19 cellular contexts compared by ENCODE assay signal in the genomic region with DNA sequence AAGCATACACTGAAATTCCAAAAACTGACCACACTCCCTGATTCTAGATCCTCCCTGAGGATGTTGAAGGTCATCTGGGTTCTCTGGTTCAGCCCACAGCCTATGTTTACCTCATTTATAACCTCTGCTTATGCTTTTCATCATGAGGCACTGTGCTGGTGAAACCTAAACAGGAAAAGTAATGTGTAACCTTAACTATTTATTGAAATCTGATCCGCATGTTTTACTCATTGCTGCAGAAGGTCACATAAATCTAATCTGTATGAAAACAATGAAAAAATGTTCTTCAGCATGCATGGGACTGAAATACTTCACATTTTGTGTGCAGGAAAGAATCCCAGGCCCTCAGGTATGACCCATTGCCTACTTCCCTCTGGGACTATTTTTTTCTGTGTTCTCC. TPM values are rescaled to one million over a fixed set of nuclear protein-coding genes. Genes with fewer than 3 reads are reported as not detected.
DNase-seq lines count a peak whose midpoint lies in the region; ATAC-seq and TF ChIP-seq lines count a peak whose summit lies in the region.
"Had no signal": no experiment of that assay in that cellular context is flagged by ENCODE, and none has a peak within 500 bp of the region (broad histone marks: within the 10 kb centered on the region; RNA-seq: fewer than 3 reads in every experiment).

No MANE protein-coding gene starts in this region.

- peaks cover 0 to 20% (median 0%) of the 10 kb centered on the region in 9 donors for H3K4me1 ChIP-seq in heart right ventricle
- H3K4me1 ChIP-seq: gastroesophageal sphincter, pancreas, uterus had no signal

- intact Hi-C loops in heart right ventricle (cut with DNase I), result loop anchor here in 4 of 10 donors (10.0 kb wide), 4 partner anchors 138 to 598 kb away; partner anchors contain the start of gene LIMCH1 (in 1 of the 4)

- H3K27me3 ChIP-seq in heart right ventricle, result no peaks in the 10 kb centered on the region
- H3K27me3 ChIP-seq: BE2C, gastroesophageal sphincter, pancreas, uterus had no signal

- H3K9me3 ChIP-seq in heart right ventricle, result peaks cover 0 to 13% (median 0%) of the 10 kb centered on the region in 11 donors
- H3K9me3 ChIP-seq: BE2C, gastroesophageal sphincter, pancreas, uterus had no signal

- peak; percentile 15 for DNase-seq in AG09319 (ENCODE audit: extremely low read depth, low read depth)
- DNase-seq in HFF-Myc (ENCODE audit: extremely low read depth, low read depth), result peak; percentile 15
- DNase-seq in astrocyte of the hippocampus (ENCODE audit: low read depth, low spot score), result peak; percentile 12
- peak; percentile 16 to 28 for DNase-seq in lung microvascular endothelial cell (ENCODE audit: low read depth in 2 of 2)
- no peak for DNase-seq in heart right ventricle
- no peak for DNase-seq in anterior cingulate cortex (lab: John Stamatoyannopoulos, UW)
- DNase-seq in left lobe of liver (ENCODE audit: low spot score), result no peak
- no peak for DNase-seq in NK-92 (lab: John Stamatoyannopoulos, UW; ENCODE audit: unreplicated experiment)
- DNase-seq: activated CD8-positive, alpha-beta T cell treated with anti-CD3 and anti-CD28 coated beads for 36 hours; activated naive CD4-positive, alpha-beta T cell treated with anti-CD3 and anti-CD28 coated beads for 36 hours; activated T-cell treated with anti-CD3 and anti-CD28 coated beads, Interleukin-2, amount 50 U/mL, for 24 hours; BE2C; GF-D8; NCI-H1436 treated with DMSO at 0.1 percent for 48 hours; pancreas; SHP77 treated with DMSO at 0.1 percent for 48 hours; stimulated activated CD4-positive, alpha-beta T cell treated with anti-CD3 and anti-CD28 coated beads, Interleukin-4, amount 100 ng/mL, for 1 hour; uterus had no signal

- no peaks in the 10 kb centered on the region for H3K36me3 ChIP-seq in heart right ventricle
- H3K36me3 ChIP-seq: BE2C, gastroesophageal sphincter, pancreas, uterus had no signal

- no peak overlapping the region for H3K27ac ChIP-seq in heart right ventricle
- H3K27ac ChIP-seq: gastroesophageal sphincter, uterus had no signal

- WGBS in heart right ventricle, 2 donors, result 79 to 90% methylated on average over 1 of the region's 1 CpG

- no peak for TF ChIP-seq CTCF in AG09319 (IDR thresholded peaks at IDR 0.05; ENCODE audit: low read depth, low read length)
- no peak for TF ChIP-seq CTCF in HFF-Myc (IDR thresholded peaks at IDR 0.05; ENCODE audit: low read depth, low read length, missing control alignments)
- no peak for TF ChIP-seq CTCF in heart right ventricle (IDR thresholded peaks at IDR 0.05)

- ATAC-seq in heart right ventricle (no peak), left lobe of liver (no peak)
- ATAC-seq: activated CD8-positive, alpha-beta T cell treated with anti-CD3 and anti-CD28 coated beads for 36 hours; gastroesophageal sphincter had no signal

- H3K4me3 ChIP-seq in HFF-Myc (replicated peaks; ENCODE audit: low read depth, low read length), result no peak overlapping the region
- no peak overlapping the region for H3K4me3 ChIP-seq in heart right ventricle
- H3K4me3 ChIP-seq: gastroesophageal sphincter, pancreas, uterus had no signal

RNA-seq across cellular contexts. Expression of gene UCHL1, which starts 30.3 kb away (rescaled TPM):
- total RNA-seq in lung microvascular endothelial cell, result 11.7 and 40.3 TPM in 2 replicates
- total RNA-seq in heart right ventricle, result 10 to 100 TPM in 6 of 10 donors, 1 to 10 TPM in 4; 3.2 to 75.9 (median 12.1) TPM
- 1 to 10 TPM; 7.8 to 8.5 TPM for polyA plus RNA-seq in heart right ventricle
- 1.0 TPM for total RNA-seq in left lobe of liver

Comparison
In these comparisons a context has a peak if more than half of its experiments do, and no peak if none do; other contexts are left out.
1. DNase-seq: peak in AG09319 (single experiment), HFF-Myc (single experiment), astrocyte of the hippocampus (single experiment) and lung microvascular endothelial cell (2 of 2); none in heart right ventricle (0 of 2), anterior cingulate cortex (0 of 58), left lobe of liver (single experiment) and NK-92 (single experiment).